In the genomic region with DNA sequence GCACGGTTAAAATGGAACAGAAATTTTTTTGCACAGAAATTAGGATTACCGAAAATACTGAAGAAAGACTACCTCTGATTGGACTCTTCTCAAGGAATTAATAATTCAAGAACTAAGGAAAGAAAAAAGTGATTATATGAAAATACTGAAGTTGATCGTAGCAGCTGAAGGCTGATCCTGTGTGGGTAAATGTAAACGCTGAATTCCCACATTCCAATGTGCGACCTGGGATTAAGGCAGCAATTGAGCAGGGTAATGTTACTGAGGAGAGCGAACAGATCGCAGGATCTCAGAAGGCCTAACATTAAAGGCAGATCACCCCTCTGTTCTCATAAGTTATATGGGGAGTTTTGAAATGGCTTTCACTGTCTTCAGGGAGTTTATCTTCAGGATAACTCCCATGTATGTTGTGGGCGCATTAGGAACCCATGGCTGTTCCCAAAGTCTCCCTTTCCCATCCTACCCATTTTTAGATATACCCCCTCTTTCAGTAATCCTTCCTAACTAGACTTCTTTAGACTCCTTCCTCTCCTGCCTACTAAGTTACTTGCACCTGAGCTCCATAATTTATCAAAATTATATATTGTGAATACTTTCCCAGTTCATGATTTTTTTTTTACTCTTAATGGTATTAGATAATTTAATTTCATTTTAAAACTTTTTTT, we compare ENCODE assay signal across 8 cellular contexts. TPM values are rescaled to one million over a fixed set of nuclear protein-coding genes. Genes with fewer than 3 reads are reported as not detected.
DNase-seq lines count a peak whose midpoint lies in the region; ATAC-seq and TF ChIP-seq lines count a peak whose summit lies in the region.

No MANE protein-coding gene starts in this region.

- H3K4me1 ChIP-seq in iPS-15b (ENCODE audit: control insufficient read depth, insufficient read depth, low read length) (peaks cover 3% of the 10 kb centered on the region), thoracic aorta (ENCODE audit: control insufficient read depth in 1 of 2, low read depth in 2 of 2) (peaks cover 10 to 20% of the 10 kb centered on the region in 2 donors)

- H3K9me3 ChIP-seq in WERI-Rb-1 (ENCODE audit: severe bottlenecking) (no peaks in the 10 kb centered on the region), iPS-15b (ENCODE audit: control insufficient read depth, insufficient read depth, low read length) (no peaks in the 10 kb centered on the region), thoracic aorta (no peaks in the 10 kb centered on the region)

- peak overlapping the region; percentile 94 for H3K27ac Mint-ChIP-seq in activated CD8-positive, alpha-beta memory T cell treated with anti-CD3 and anti-CD28 coated beads, Interleukin-2, amount 10 ng/mL, durations not matched to agents 7 days and 5 days

- H3K9ac ChIP-seq in iPS-15b (ENCODE audit: low read depth, low read length): no peak overlapping the region

- H3K36me3 ChIP-seq in WERI-Rb-1 (peaks cover 16% of the 10 kb centered on the region), iPS-15b (ENCODE audit: control insufficient read depth, insufficient read depth, low read length) (no peaks in the 10 kb centered on the region), thoracic aorta (peaks cover 4% of the 10 kb centered on the region)

- H3K4me3 Mint-ChIP-seq in activated CD8-positive, alpha-beta memory T cell treated with anti-CD3 and anti-CD28 coated beads, Interleukin-2, amount 10 ng/mL, durations not matched to agents 7 days and 5 days: peak overlapping the region; percentile 97

- H3K4me1 Mint-ChIP-seq in activated CD8-positive, alpha-beta memory T cell treated with anti-CD3 and anti-CD28 coated beads, Interleukin-2, amount 10 ng/mL, durations not matched to agents 7 days and 5 days: peaks cover 55% of the 10 kb centered on the region

- ATAC-seq in activated CD8-positive, alpha-beta memory T cell treated with anti-CD3 and anti-CD28 coated beads, Interleukin-2, amount 10 ng/mL, durations not matched to agents 7 days and 5 days: no peak
- ATAC-seq in thoracic aorta (ENCODE audit: insufficient number of reproducible peaks, low FRiP score, low read depth): no peak

- no peaks in the 10 kb centered on the region for H3K27me3 ChIP-seq in WERI-Rb-1 (ENCODE audit: insufficient read depth, low read depth, severe bottlenecking)
- H3K27me3 ChIP-seq in iPS-15b (ENCODE audit: control insufficient read depth, insufficient read depth, low read length): no peaks in the 10 kb centered on the region
- no peaks in the 10 kb centered on the region for H3K27me3 ChIP-seq in thoracic aorta (replicated peaks; ENCODE audit: insufficient read depth)

- peaks cover 29% of the 10 kb centered on the region for H3K36me3 Mint-ChIP-seq in activated CD8-positive, alpha-beta memory T cell treated with anti-CD3 and anti-CD28 coated beads, Interleukin-2, amount 10 ng/mL, durations not matched to agents 7 days and 5 days

- no peak for DNase-seq in activated CD8-positive, alpha-beta memory T cell treated with anti-CD3 and anti-CD28 coated beads, Interleukin-2, amount 10 ng/mL, durations not matched to agents 7 days and 5 days
- no peak for DNase-seq in activated CD8-positive, alpha-beta memory T cell treated with anti-CD3 and anti-CD28 coated beads, Interleukin-2, amount 50 U/mL, for 4 hours
- peak; percentile 14 for DNase-seq in WERI-Rb-1
- DNase-seq in thoracic aorta (ENCODE audit: low spot score): no peak
- no peak for DNase-seq in foreskin melanocyte
- DNase-seq in middle frontal gyrus (ENCODE audit: extremely low spot score, low spot score): no peak
- DNase-seq in hippocampal formation (lab: John Stamatoyannopoulos, UW): no peak

- peak overlapping the region; percentile 94 for H3K4me3 ChIP-seq in WERI-Rb-1 (ENCODE audit: low read depth, low read length)
- H3K4me3 ChIP-seq in iPS-15b (ENCODE audit: low read depth, low read length): peak overlapping the region; percentile 95
- peak overlapping the region; percentile 80 for H3K4me3 ChIP-seq in thoracic aorta

- H3K9me3 Mint-ChIP-seq in activated CD8-positive, alpha-beta memory T cell treated with anti-CD3 and anti-CD28 coated beads, Interleukin-2, amount 10 ng/mL, durations not matched to agents 7 days and 5 days (ENCODE audit: low read depth): peaks cover 2% of the 10 kb centered on the region

- peak overlapping the region; percentile 95 for H3K27ac ChIP-seq in WERI-Rb-1
- peak overlapping the region; percentile 59 to 73 for H3K27ac ChIP-seq in thoracic aorta

- no peak for TF ChIP-seq CTCF in WERI-Rb-1 (IDR thresholded peaks at IDR 0.05; ENCODE audit: low read depth, low read length)
- no peak for TF ChIP-seq CTCF in thoracic aorta (IDR thresholded peaks at IDR 0.05)

- CTCF ChIA-PET in activated CD8-positive, alpha-beta memory T cell treated with anti-CD3 and anti-CD28 coated beads, Interleukin-2, amount 10 ng/mL, durations not matched to agents 7 days and 5 days (lab: Charles Lee): interaction anchor here (0.7 to 3.5 kb wide), 14 partner anchors 20 to 326 kb away, joined by 3 to 15 read pairs (median 4); no protein-coding TSS in a partner anchor

- no peaks in the 10 kb centered on the region for H3K27me3 Mint-ChIP-seq in activated CD8-positive, alpha-beta memory T cell treated with anti-CD3 and anti-CD28 coated beads, Interleukin-2, amount 10 ng/mL, durations not matched to agents 7 days and 5 days

RNA-seq across cellular contexts. Expression of a gene that starts 1.0 kb away (rescaled TPM):
- 10 to 100 TPM; 55.9 to 60.9 TPM for total RNA-seq in activated CD8-positive, alpha-beta memory T cell treated with anti-CD3 and anti-CD28 coated beads, Interleukin-2, amount 10 ng/mL, durations not matched to agents 7 days and 5 days
- total RNA-seq in thoracic aorta: 10 to 100 TPM; 41.1 to 70.5 TPM

RNA-seq across cellular contexts. Expression of a gene that starts 28.2 kb away (rescaled TPM):
- total RNA-seq in activated CD8-positive, alpha-beta memory T cell treated with anti-CD3 and anti-CD28 coated beads, Interleukin-2, amount 10 ng/mL, durations not matched to agents 7 days and 5 days: 10 to 100 TPM; 26.4 to 32.9 TPM
- total RNA-seq in thoracic aorta: 1 to 10 TPM; 1.2 to 4.9 TPM

Comparison
In these comparisons a context has a peak if more than half of its experiments do, and no peak if none do; other contexts are left out.
1. RNA of a gene that starts 28.2 kb away (total RNA-seq): 26.4 to 32.9 TPM in activated CD8-positive, alpha-beta memory T cell treated with anti-CD3 and anti-CD28 coated beads, Interleukin-2, amount 10 ng/mL, durations not matched to agents 7 days and 5 days; 1.2 to 4.9 TPM in thoracic aorta; every median in the first group is over 4 times any median in the second.
2. Peak in every context shown above with its lines, with median percentiles within 50 percentile points of each other: H3K4me3 ChIP-seq.